In the genomic region with DNA sequence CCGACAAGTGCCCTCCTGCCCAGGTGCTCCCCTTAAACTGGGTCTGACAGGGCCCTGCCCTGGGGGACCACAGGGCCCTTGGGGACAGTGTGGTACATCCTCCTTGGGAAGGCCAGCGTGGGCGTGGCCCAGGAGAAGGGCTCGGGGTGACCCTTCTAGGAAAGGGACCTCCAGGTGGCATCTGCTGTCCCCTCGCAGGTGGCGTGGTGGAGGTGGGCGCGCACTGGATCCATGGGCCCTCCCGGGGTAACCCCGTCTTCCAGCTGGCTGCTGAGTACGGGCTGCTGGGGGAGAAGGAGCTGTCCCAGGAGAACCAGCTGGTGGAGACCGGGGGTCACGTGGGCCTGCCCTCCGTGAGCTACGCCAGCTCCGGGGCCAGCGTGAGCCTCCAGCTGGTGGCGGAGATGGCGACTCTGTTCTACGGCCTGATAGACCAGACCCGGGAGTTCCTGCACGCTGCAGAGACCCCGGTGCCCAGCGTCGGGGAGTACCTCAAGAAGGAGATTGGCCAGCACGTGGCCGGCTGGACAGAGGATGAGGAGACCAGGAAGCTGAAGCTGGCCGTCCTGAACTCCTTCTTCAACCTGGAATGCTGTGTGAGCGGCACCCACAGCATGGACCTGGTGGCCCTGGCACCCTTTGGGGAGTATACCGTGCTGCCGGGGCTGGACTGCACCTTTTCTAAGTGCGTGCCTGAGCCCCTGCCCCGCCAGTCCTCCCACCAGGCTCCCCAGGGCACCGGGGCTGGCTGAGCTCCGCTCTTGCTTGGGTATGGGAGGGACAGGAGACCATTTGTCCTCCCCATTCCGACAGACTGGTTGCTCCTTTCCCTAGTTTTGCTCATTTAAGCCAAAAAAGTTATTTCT, we compare ENCODE assay signal across 6 cellular contexts.
DNase-seq lines count a peak whose midpoint lies in the region; ATAC-seq and TF ChIP-seq lines count a peak whose summit lies in the region.

No MANE protein-coding gene starts in this region.

- peak; percentile 2 for ATAC-seq in GM21515 (IDR thresholded peaks at IDR 0.05; ENCODE audit: unreplicated experiment)

- peak overlapping the region; percentile 51 to 54 for H3K4me3 ChIP-seq in cardiac fibroblast (replicated peaks in 1 of 2; ENCODE audit: low read depth in 2 of 2, low read length in 2 of 2)

- DNase-seq in cardiac fibroblast (ENCODE audit: low read depth in 2 of 2) (no peak), nucleus accumbens (lab: John Stamatoyannopoulos, UW) (peak in 31 of 56 donors; percentile 11 to 62 (median 41)), DMS153 (lab: John Stamatoyannopoulos, UW) (no peak), NCI-H1694 (lab: John Stamatoyannopoulos, UW) (no peak)
- DNase-seq in central memory CD4-positive, alpha-beta T cell, result no peak

- TF ChIP-seq CTCF in cardiac fibroblast (IDR thresholded peaks at IDR 0.05; ENCODE audit: low read depth, low read length), result no peak

Comparison
In these comparisons a context has a peak if more than half of its experiments do, and no peak if none do; other contexts are left out.
1. DNase-seq: peak in nucleus accumbens (31 of 56); none in cardiac fibroblast (0 of 2), central memory CD4-positive, alpha-beta T cell (single experiment), DMS153 (single experiment) and NCI-H1694 (single experiment).